26 cellular contexts compared by ENCODE assay signal in genomic region chr10:78374331-78375028, GRCh38.
"Had no signal": no experiment of that assay in that cellular context is flagged by ENCODE, and none has a peak within 500 bp of the region (broad histone marks: within the 10 kb centered on the region; RNA-seq: fewer than 3 reads in every experiment).

No MANE protein-coding gene starts in this region.

- H3K27ac ChIP-seq: epithelial cell of prostate, esophagus squamous epithelium, gastroesophageal sphincter, WERI-Rb-1 had no signal

- H3K27me3 ChIP-seq: esophagus squamous epithelium, gastroesophageal sphincter had no signal

- H3K27me3 Mint-ChIP-seq: activated CD4-positive, alpha-beta memory T cell treated with anti-CD3 and anti-CD28 coated beads for 36 hours; activated T-cell treated with anti-CD3 and anti-CD28 coated beads, Interleukin-2, amount 50 U/mL, for 24 hours had no signal

- H3K4me3 ChIP-seq: esophagus squamous epithelium, gastroesophageal sphincter had no signal

- H3K36me3 ChIP-seq: esophagus squamous epithelium, gastroesophageal sphincter, WERI-Rb-1 had no signal

- H3K4me3 Mint-ChIP-seq: activated B cell treated with CpG ODN at 0.5 μM for 24 hours; activated CD4-positive, alpha-beta memory T cell treated with anti-CD3 and anti-CD28 coated beads for 36 hours; activated CD4-positive, alpha-beta T cell treated with anti-CD3 and anti-CD28 coated beads, Interleukin-2, amount 10 ng/mL, durations not matched to agents 24 days and 14 days; activated CD8-positive, alpha-beta T cell treated with anti-CD3 and anti-CD28 coated beads, Interleukin-2, amount 10 ng/mL, durations not matched to agents 7 days and 5 days; activated naive CD4-positive, alpha-beta T cell treated with anti-CD3 and anti-CD28 coated beads, Interleukin-2, amount 10 ng/mL, durations not matched to agents 7 days and 5 days; activated naive CD8-positive, alpha-beta T cell treated with anti-CD3 and anti-CD28 coated beads, Interleukin-2, amount 10 ng/mL, durations not matched to agents 7 days and 5 days; activated T-cell treated with anti-CD3 and anti-CD28 coated beads, Interleukin-2, amount 50 U/mL, for 24 hours; activated T-cell treated with anti-CD3 and anti-CD28 coated beads, Interleukin-2, amount 50 U/mL, for 72 hours; T-helper 17 cell; T-helper 2 cell treated with Interferon-gamma antibody and Interleukin-4, amounts not matched to agents 5 μg/mL and 100 μg/mL, for 36 hours had no signal

- H3K9me3 ChIP-seq: esophagus squamous epithelium had no signal

- DNase-seq: activated B cell treated with CpG ODN at 0.5 μM for 24 hours; activated CD4-positive, alpha-beta memory T cell treated with anti-CD3 and anti-CD28 coated beads for 36 hours; activated CD4-positive, alpha-beta T cell treated with anti-CD3 and anti-CD28 coated beads, Interleukin-2, amount 10 ng/mL, durations not matched to agents 24 days and 14 days; activated CD8-positive, alpha-beta memory T cell treated with anti-CD3 and anti-CD28 coated beads, Interleukin-2, amount 50 U/mL, for 48 hours; activated CD8-positive, alpha-beta T cell treated with anti-CD3 and anti-CD28 coated beads, Interleukin-2, amount 10 ng/mL, durations not matched to agents 7 days and 5 days; activated gamma-delta T cell; activated naive CD4-positive, alpha-beta T cell; activated naive CD4-positive, alpha-beta T cell treated with anti-CD3 and anti-CD28 coated beads, Interleukin-2, amount 10 ng/mL, durations not matched to agents 7 days and 5 days; activated naive CD8-positive, alpha-beta T cell treated with anti-CD3 and anti-CD28 coated beads, Interleukin-2, amount 10 ng/mL, durations not matched to agents 7 days and 5 days; activated T-cell treated with anti-CD3 and anti-CD28 coated beads for 4 hours; activated T-cell treated with anti-CD3 and anti-CD28 coated beads, Interleukin-2, amount 50 U/mL, for 24 hours; activated T-cell treated with anti-CD3 and anti-CD28 coated beads, Interleukin-2, amount 50 U/mL, for 72 hours; caudate nucleus; effector CD8-positive, alpha-beta T cell; esophagus squamous epithelium; foreskin melanocyte; SW 1271; T-helper 1 cell; T-helper 17 cell; T1000; WERI-Rb-1 had no signal

- H3K9me3 Mint-ChIP-seq: activated B cell treated with CpG ODN at 0.5 μM for 24 hours; activated CD4-positive, alpha-beta T cell treated with anti-CD3 and anti-CD28 coated beads, Interleukin-2, amount 10 ng/mL, durations not matched to agents 24 days and 14 days; activated naive CD4-positive, alpha-beta T cell treated with anti-CD3 and anti-CD28 coated beads, Interleukin-2, amount 10 ng/mL, durations not matched to agents 7 days and 5 days; activated naive CD4-positive, alpha-beta T cell treated with anti-CD3 and anti-CD28 coated beads, Interleukin-2, amount 50 U/mL, for 72 hours; activated T-cell treated with anti-CD3 and anti-CD28 coated beads, Interleukin-2, amount 50 U/mL, for 24 hours; activated T-cell treated with anti-CD3 and anti-CD28 coated beads, Interleukin-2, amount 50 U/mL, for 72 hours; T-helper 2 cell treated with Interferon-gamma antibody and Interleukin-4, amounts not matched to agents 5 μg/mL and 100 μg/mL, for 36 hours had no signal

- H3K36me3 Mint-ChIP-seq: activated CD4-positive, alpha-beta memory T cell treated with anti-CD3 and anti-CD28 coated beads for 36 hours; activated naive CD4-positive, alpha-beta T cell treated with anti-CD3 and anti-CD28 coated beads, Interleukin-2, amount 10 ng/mL, durations not matched to agents 7 days and 5 days; activated naive CD4-positive, alpha-beta T cell treated with anti-CD3 and anti-CD28 coated beads, Interleukin-2, amount 50 U/mL, for 72 hours; activated naive CD8-positive, alpha-beta T cell treated with anti-CD3 and anti-CD28 coated beads, Interleukin-2, amount 10 ng/mL, durations not matched to agents 7 days and 5 days had no signal

- H3K4me1 Mint-ChIP-seq: activated B cell treated with CpG ODN at 0.5 μM for 24 hours; activated CD4-positive, alpha-beta T cell treated with anti-CD3 and anti-CD28 coated beads, Interleukin-2, amount 10 ng/mL, durations not matched to agents 24 days and 14 days; activated naive CD4-positive, alpha-beta T cell treated with anti-CD3 and anti-CD28 coated beads, Interleukin-2, amount 10 ng/mL, durations not matched to agents 7 days and 5 days had no signal

- ATAC-seq: activated CD4-positive, CD25-positive, alpha-beta regulatory T cell treated with anti-CD3 and anti-CD28 coated beads, Interleukin-2, amount 50 U/mL, for 24 hours; activated CD8-positive, alpha-beta T cell treated with anti-CD3 and anti-CD28 coated beads, Interleukin-2, amount 10 ng/mL, durations not matched to agents 7 days and 5 days; activated naive CD4-positive, alpha-beta T cell treated with anti-CD3 and anti-CD28 coated beads, Interleukin-2, amount 50 U/mL, for 72 hours; activated T-cell treated with anti-CD3 and anti-CD28 coated beads, Interleukin-2, amount 50 U/mL, for 72 hours; gastroesophageal sphincter; T-helper 17 cell had no signal

- H3K27ac Mint-ChIP-seq: activated B cell treated with CpG ODN at 0.5 μM for 24 hours; activated CD4-positive, alpha-beta memory T cell treated with anti-CD3 and anti-CD28 coated beads for 36 hours; activated CD4-positive, alpha-beta T cell treated with anti-CD3 and anti-CD28 coated beads, Interleukin-2, amount 10 ng/mL, durations not matched to agents 24 days and 14 days; activated CD8-positive, alpha-beta T cell treated with anti-CD3 and anti-CD28 coated beads, Interleukin-2, amount 10 ng/mL, durations not matched to agents 7 days and 5 days; activated naive CD4-positive, alpha-beta T cell treated with anti-CD3 and anti-CD28 coated beads, Interleukin-2, amount 10 ng/mL, durations not matched to agents 7 days and 5 days; activated naive CD8-positive, alpha-beta T cell treated with anti-CD3 and anti-CD28 coated beads, Interleukin-2, amount 10 ng/mL, durations not matched to agents 7 days and 5 days; activated T-cell treated with anti-CD3 and anti-CD28 coated beads, Interleukin-2, amount 50 U/mL, for 24 hours; activated T-cell treated with anti-CD3 and anti-CD28 coated beads, Interleukin-2, amount 50 U/mL, for 72 hours; T-helper 17 cell; T-helper 2 cell treated with Interferon-gamma antibody and Interleukin-4, amounts not matched to agents 5 μg/mL and 100 μg/mL, for 36 hours had no signal
